ENCODE assay signal across 2 cellular contexts in the genomic region with DNA sequence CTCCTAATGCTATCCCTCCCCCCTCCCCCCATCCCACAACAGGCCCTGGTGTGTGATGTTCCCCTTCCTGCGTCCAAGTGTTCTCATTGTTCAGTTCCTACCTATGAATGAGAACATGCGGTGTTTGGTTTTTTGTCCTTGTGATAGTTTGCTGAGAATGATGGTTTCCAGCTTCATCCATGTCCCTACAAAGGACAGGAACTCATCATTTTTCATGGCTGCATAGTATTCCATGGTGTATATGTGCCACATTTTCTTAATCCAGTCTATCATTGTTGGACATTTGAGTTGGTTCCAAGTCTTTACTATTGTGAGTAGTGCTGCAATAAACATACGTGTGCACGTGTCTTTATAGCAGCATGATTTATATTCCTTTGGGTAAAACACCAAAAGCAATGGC. TPM values are rescaled to one million over a fixed set of nuclear protein-coding genes. Genes with fewer than 3 reads are reported as not detected.
"Had no signal": no experiment of that assay in that cellular context is flagged by ENCODE, and none has a peak within 500 bp of the region (broad histone marks: within the 10 kb centered on the region; RNA-seq: fewer than 3 reads in every experiment).

No MANE protein-coding gene starts in this region.

RNA-seq across cellular contexts. Expression of a gene that starts 31.4 kb away (rescaled TPM):
- total RNA-seq: G401, GM12878 had no signal
